ENCODE assay signal across 9 cellular contexts in the genomic region with DNA sequence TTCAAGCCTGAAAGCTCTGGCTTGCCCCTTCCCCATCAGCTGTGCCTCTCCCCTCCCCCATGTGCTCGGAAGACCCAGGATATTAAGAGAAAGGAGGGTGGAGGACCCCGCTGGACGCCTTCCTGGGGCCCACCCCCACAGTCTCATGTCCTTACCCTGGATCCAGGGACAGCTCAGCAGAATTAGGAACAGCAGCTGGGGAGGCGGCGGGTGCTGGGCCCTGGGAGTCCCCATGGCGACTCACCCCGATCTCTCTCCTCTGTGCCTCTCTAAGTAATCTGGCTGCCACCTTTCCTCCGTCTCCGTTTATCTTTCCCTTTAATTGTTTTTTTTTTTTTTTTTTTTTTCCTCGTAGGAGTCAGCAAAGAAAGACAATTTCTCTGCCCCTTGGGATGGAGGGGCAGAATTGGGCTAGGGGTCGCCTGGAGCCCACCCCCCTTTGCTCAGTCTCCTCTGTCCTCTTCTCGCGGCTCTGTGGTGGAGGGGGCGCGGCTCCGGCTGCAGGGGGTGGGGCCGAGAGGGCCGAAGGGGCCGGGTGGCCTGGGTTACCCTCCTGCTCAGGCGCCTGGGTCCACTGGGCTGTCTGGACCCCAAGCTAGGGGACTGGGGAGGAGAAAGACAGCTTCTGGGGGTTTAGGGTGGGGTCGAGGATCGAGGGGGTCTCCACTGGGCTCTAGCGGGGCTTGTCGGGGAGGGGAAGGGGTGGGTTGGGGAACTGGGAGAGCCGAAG. TPM values are rescaled to one million over a fixed set of nuclear protein-coding genes. Genes with fewer than 3 reads are reported as not detected.
DNase-seq lines count a peak whose midpoint lies in the region; ATAC-seq and TF ChIP-seq lines count a peak whose summit lies in the region.
"Had no signal": no experiment of that assay in that cellular context is flagged by ENCODE, and none has a peak within 500 bp of the region (broad histone marks: within the 10 kb centered on the region; RNA-seq: fewer than 3 reads in every experiment).

No MANE protein-coding gene starts in this region.

- peaks cover 20 to 37% of the 10 kb centered on the region in 2 donors for H3K27me3 Mint-ChIP-seq in natural killer cell (ENCODE audit: low read depth in 2 of 2)

- in situ Hi-C loops in GM13976 (cut with MboI; ENCODE audit: low sequenced_read_pairs, unreplicated experiment): no loop called here

- 2% methylated on average over 25 of the region's 25 CpGs for WGBS in right cardiac atrium

- peaks cover 67% of the 10 kb centered on the region for H3K27me3 ChIP-seq in left ventricle myocardium inferior (ENCODE audit: low read depth)
- no peaks in the 10 kb centered on the region for H3K27me3 ChIP-seq in SJSA1 (replicated peaks)
- H3K27me3 ChIP-seq in right cardiac atrium (ENCODE audit: control insufficient read depth, insufficient read depth): no peaks in the 10 kb centered on the region

- no peak for TF ChIP-seq CTCF in left ventricle myocardium inferior (IDR thresholded peaks at IDR 0.05; ENCODE audit: borderline replicate concordance)
- TF ChIP-seq CTCF in GM13976 (IDR thresholded peaks at IDR 0.05; ENCODE audit: borderline replicate concordance, control extremely low read depth, extremely low read depth, insufficient read depth, missing control alignments): no peak
- TF ChIP-seq CTCF in natural killer cell (IDR thresholded peaks at IDR 0.05): no peak

- H3K27ac Mint-ChIP-seq in natural killer cell: no peak overlapping the region

- H3K36me3 Mint-ChIP-seq in natural killer cell: no peaks in the 10 kb centered on the region

- H3K9me3 ChIP-seq in left ventricle myocardium inferior (replicated peaks): no peaks in the 10 kb centered on the region
- no peaks in the 10 kb centered on the region for H3K9me3 ChIP-seq in SJSA1 (replicated peaks)
- no peaks in the 10 kb centered on the region for H3K9me3 ChIP-seq in right cardiac atrium (ENCODE audit: control insufficient read depth, low read length)

- H3K27ac ChIP-seq in left ventricle myocardium inferior (replicated peaks): no peak overlapping the region
- H3K27ac ChIP-seq in SJSA1: no peak overlapping the region; the same call in 1 of the 2 replicates
- no peak overlapping the region for H3K27ac ChIP-seq in right cardiac atrium (ENCODE audit: low read length)

- H3K4me3 Mint-ChIP-seq in natural killer cell: no peak overlapping the region

- H3K4me3 ChIP-seq in left ventricle myocardium inferior (peak overlapping the region; percentile 75), SJSA1 (peak overlapping the region; percentile 47), right cardiac atrium (ENCODE audit: low read length) (peak overlapping the region; percentile 21)

- DNase-seq in left ventricle myocardium inferior: no peak
- no peak for DNase-seq in left ventricle myocardium superior
- DNase-seq in SJSA1 (ENCODE audit: low read depth in 1 of 2, low spot score in 2 of 2): peak; percentile 19 to 68
- no peak for DNase-seq in right cardiac atrium
- no peak for DNase-seq in CD1c-positive myeloid dendritic cell (ENCODE audit: extremely low spot score)
- DNase-seq in GM13976 (ENCODE audit: low spot score): no peak
- no peak for DNase-seq in natural killer cell
- DNase-seq in mucosa of gallbladder (ENCODE audit: low spot score): no peak

- H3K36me3 ChIP-seq in left ventricle myocardium inferior (no peaks in the 10 kb centered on the region), SJSA1 (no peaks in the 10 kb centered on the region)

- intact Hi-C loops in left ventricle myocardium inferior (cut with micrococcal nuclease): no loop called here
- intact Hi-C loops in left ventricle myocardium superior (cut with micrococcal nuclease): no loop called here
- intact Hi-C loops in right cardiac atrium (cut with DNase I): no loop called here
- intact Hi-C loops in natural killer cell (cut with micrococcal nuclease): no loop called here

- H3K9me3 Mint-ChIP-seq in natural killer cell: no peaks in the 10 kb centered on the region

- peaks cover 5 to 13% of the 10 kb centered on the region in 2 donors for H3K4me1 Mint-ChIP-seq in natural killer cell

- H3K4me1 ChIP-seq in left ventricle myocardium inferior: peaks cover 16% of the 10 kb centered on the region
- H3K4me1 ChIP-seq in SJSA1 (replicated peaks): peaks cover 24% of the 10 kb centered on the region
- H3K4me1 ChIP-seq in right cardiac atrium (ENCODE audit: control insufficient read depth, insufficient read depth, low read length): no peaks in the 10 kb centered on the region

- ATAC-seq in left ventricle myocardium superior: no peak
- ATAC-seq in right cardiac atrium: peak in 1 of 2 donors; percentile 14
- no peak for ATAC-seq in natural killer cell

RNA-seq across cellular contexts. Expression of gene SEZ6L2, which starts 0.4 kb away (rescaled TPM):
- total RNA-seq in left ventricle myocardium inferior (0.38 TPM), left ventricle myocardium superior (0.22 TPM), right cardiac atrium (1 to 10 TPM; 1.5 to 3.6 (median 2.1) TPM), natural killer cell (under 1 TPM in 1 of 3 donors, not detected in 2; 0.14 TPM), mucosa of gallbladder (113 TPM)
- 13.2 and 13.8 TPM in 2 replicates for total RNA-seq in SJSA1 (2014; rRNA removed; shearing (Covaris generic))
- polyA plus RNA-seq in right cardiac atrium: 0.36 TPM
- polyA plus RNA-seq: GM12878 had no signal

RNA-seq across cellular contexts. Expression of gene ASPHD1, which starts 1.3 kb away (rescaled TPM):
- total RNA-seq in left ventricle myocardium inferior (not detected), left ventricle myocardium superior (0.37 TPM), right cardiac atrium (under 1 TPM in 3 of 4 donors, not detected in 1; 0.24 to 0.50 (median 0.28) TPM), natural killer cell (not detected), mucosa of gallbladder (94.5 TPM)
- total RNA-seq in SJSA1 (2014; rRNA removed; shearing (Covaris generic)): 3.7 and 8.8 TPM in 2 replicates
- 0.14 TPM for polyA plus RNA-seq in right cardiac atrium
- total RNA-seq: GM12878 had no signal
- polyA plus RNA-seq: GM12878 had no signal

RNA-seq across cellular contexts. Expression of gene KCTD13, which starts 27.1 kb away (rescaled TPM):
- total RNA-seq in left ventricle myocardium inferior (9.2 TPM), left ventricle myocardium superior (5.5 TPM), right cardiac atrium (10 to 100 TPM in 2 of 4 donors, 1 to 10 TPM in 2; 7.3 to 12.8 (median 9.2) TPM), natural killer cell (10 to 100 TPM; 36.1 to 54.0 (median 51.7) TPM), mucosa of gallbladder (28.4 TPM)
- 10.2 and 43.8 TPM in 2 replicates for total RNA-seq in SJSA1 (2014; rRNA removed; shearing (Covaris generic))
- polyA plus RNA-seq in right cardiac atrium: 7.1 TPM

RNA-seq across cellular contexts. Expression of gene CDIPT, which starts 35.9 kb away (rescaled TPM):
- total RNA-seq in left ventricle myocardium inferior: 68.6 TPM
- total RNA-seq in left ventricle myocardium superior: 65.8 TPM
- total RNA-seq in SJSA1 (2014; rRNA removed; shearing (Covaris generic)): 59.9 and 71.6 TPM in 2 replicates
- 100 to 1,000 TPM in 2 of 4 donors, 10 to 100 TPM in 2; 86.7 to 109 (median 99.1) TPM for total RNA-seq in right cardiac atrium
- 106 TPM for polyA plus RNA-seq in right cardiac atrium
- total RNA-seq in natural killer cell: 10 to 100 TPM; 42.3 to 66.9 (median 53.0) TPM
- total RNA-seq in mucosa of gallbladder: 110 TPM

Comparison
In these comparisons a context has a peak if more than half of its experiments do, and no peak if none do; other contexts are left out.
1. DNase-seq: peak in SJSA1 (2 of 2); none in left ventricle myocardium inferior (single experiment), left ventricle myocardium superior (single experiment), right cardiac atrium (0 of 3), CD1c-positive myeloid dendritic cell (single experiment), GM13976 (single experiment), natural killer cell (single experiment) and mucosa of gallbladder (single experiment).
2. H3K4me3 ChIP-seq: peak in every context shown above with its lines; median percentile 75 in left ventricle myocardium inferior; 47 in SJSA1; 21 in right cardiac atrium.